In genomic region chr9:16559418-16560188, GRCh38 we compare ENCODE assay signal across 23 cellular contexts.
A peak's percentile ranks its signal among the peaks of the same experiment; 100 is the strongest.
DNase-seq lines count a peak whose midpoint lies in the region; ATAC-seq, FAIRE-seq and TF ChIP-seq lines count a peak whose summit lies in the region.
"Had no signal": no experiment of that assay in that cellular context is flagged by ENCODE, and none has a peak within 500 bp of the region (broad histone marks: within the 10 kb centered on the region; RNA-seq: fewer than 3 reads in every experiment).

No MANE protein-coding gene starts in this region.

- in situ Hi-C loops in IMR-90 (cut with MboI; ENCODE audit: low sequenced_read_pairs), result no loop called here

- CTCF ChIA-PET in IMR-90 (lab: Yijun Ruan, JAX), result interaction anchor here (1.1 kb wide), 1 partner anchor 38 kb away, joined by 3 read pairs; no protein-coding TSS in a partner anchor

- H3K4me2 ChIP-seq in IMR-90 (ENCODE audit: low read depth, low read length), result peak overlapping the region; percentile 22; the same call in 1 of the 2 replicates

- no peak for TF ChIP-seq RAD21 in IMR-90 (IDR thresholded peaks at IDR 0.05; ENCODE audit: low read length)

- peak overlapping the region; percentile 71 for H2BK120ac ChIP-seq in IMR-90 (ENCODE audit: low read depth, low read length)

- no TSS peak for BruUV-seq in IMR-90 (replicated peaks; lab: Mats Ljungman, UMichigan)

- peak overlapping the region; percentile 71; the same call in 1 of the 2 replicates for H3K23ac ChIP-seq in IMR-90 (ENCODE audit: low read depth, low read length)

- 0 out of 2 replicates have a peak overlapping the region, but pooled peaks have one; percentile 16 for H3K14ac ChIP-seq in IMR-90 (replicated peaks; ENCODE audit: low read depth, low read length)

- H4K5ac ChIP-seq in IMR-90 (ENCODE audit: low read depth, low read length), result peak overlapping the region; percentile 50; the same call in 1 of the 2 replicates

- no peak overlapping the region; the same call in 1 of the 2 replicates for H2AK5ac ChIP-seq in IMR-90 (ENCODE audit: low read depth, low read length)

- FAIRE-seq in RCC 7860 (lab: Jason Lieb, UNC), result no peak
- FAIRE-seq: GM18507 had no signal

- H2BK15ac ChIP-seq in IMR-90 (ENCODE audit: low read depth, low read length), result peak overlapping the region; percentile 78; the same call in 2 of the 3 replicates

- POLR2A ChIA-PET in IMR-90 (lab: Charles Lee; ENCODE audit: unreplicated experiment), result no interaction called here

- no peak overlapping the region for H2AFZ ChIP-seq in IMR-90 (replicated peaks; ENCODE audit: low read length, poor library complexity)
- H2AFZ ChIP-seq: GM23248 had no signal

- H3K27me3 ChIP-seq in IMR-90 (ENCODE audit: control insufficient read depth, insufficient read depth, low read length) (no peaks in the 10 kb centered on the region), mucosa of rectum (ENCODE audit: control insufficient read depth in 2 of 2, insufficient read depth in 2 of 2, low read length in 2 of 2) (no peaks in the 10 kb centered on the region)
- H3K27me3 ChIP-seq: gastrocnemius medialis had no signal

- peak overlapping the region; percentile 32; the same call in 1 of the 2 replicates for H3K4ac ChIP-seq in IMR-90 (ENCODE audit: low read depth, low read length)

- TF ChIP-seq POLR2A in IMR-90 (IDR thresholded peaks at IDR 0.05; ENCODE audit: low read depth, low read length), result no peak

- H2BK5ac ChIP-seq in IMR-90 (ENCODE audit: low read depth, low read length, poor library complexity, severe bottlenecking), result peak overlapping the region; percentile 54

- H3K9ac ChIP-seq in IMR-90 (ENCODE audit: low read depth, low read length) (no peak overlapping the region), mucosa of rectum (ENCODE audit: low read depth in 1 of 2, low read length in 2 of 2) (no peak overlapping the region)
- H3K9ac ChIP-seq: GM23248 had no signal

- no peak overlapping the region for H2AK9ac ChIP-seq in IMR-90 (replicated peaks; ENCODE audit: low read depth, low read length, poor library complexity)

- H3K79me1 ChIP-seq in IMR-90 (ENCODE audit: low read depth in 1 of 2, low read length in 2 of 2), result peaks cover 21 to 48% of the 10 kb centered on the region in 2 experiments

- 85% methylated on average over 2 of the region's 6 CpGs; no CpG with 5 or more reads in 1 of the 2 experiments for WGBS in IMR-90 (ENCODE audit: extremely low coverage in 2 of 2, insufficient read length in 1 of 2), 2 experiments

- peak overlapping the region in 1 of 2 experiments; percentile 46; a peak in 1 of 4 replicates for H4K8ac ChIP-seq in IMR-90 (ENCODE audit: low read depth in 2 of 2, low read length in 2 of 2)

- H3K9me1 ChIP-seq in IMR-90 (ENCODE audit: insufficient read depth, low read length), result peaks cover 3% of the 10 kb centered on the region

- H3K9me3 ChIP-seq in IMR-90 (ENCODE audit: control insufficient read depth, insufficient read depth, low read length) (no peaks in the 10 kb centered on the region), mucosa of rectum (ENCODE audit: control insufficient read depth in 2 of 2, low read length in 2 of 2) (no peaks in the 10 kb centered on the region)
- H3K9me3 ChIP-seq: gastrocnemius medialis had no signal

- no peaks in the 10 kb centered on the region; the same call in 1 of the 2 replicates for H4K20me1 ChIP-seq in IMR-90 (ENCODE audit: insufficient read depth, low read length)

- H3K4me3 ChIP-seq in GM12865 (ENCODE audit: low read depth, low read length), result no peak overlapping the region
- H3K4me3 ChIP-seq in IMR-90 (ENCODE audit: insufficient read depth, low read depth, low read length), result no peak overlapping the region
- peak overlapping the region in 1 of 2 donors; percentile 34 for H3K4me3 ChIP-seq in mucosa of rectum (ENCODE audit: low read length in 2 of 2)
- H3K4me3 ChIP-seq: gastrocnemius medialis, GM23248, skin epidermis had no signal

- H3K56ac ChIP-seq in IMR-90 (ENCODE audit: extremely low read depth, insufficient read depth, low read length), result no peak overlapping the region

- peak overlapping the region; percentile 11; the same call in 1 of the 2 replicates for H3K18ac ChIP-seq in IMR-90 (ENCODE audit: low read depth, low read length)

- intact Hi-C loops in IMR-90 (cut with micrococcal nuclease), result loop anchor here (2.0 kb wide), 1 partner anchor 17 kb away; no protein-coding TSS in a partner anchor

- TF ChIP-seq CTCF in GM12865 (IDR thresholded peaks at IDR 0.05; ENCODE audit: insufficient read depth, low read depth, low read length, missing control alignments), result no peak
- TF ChIP-seq CTCF in IMR-90 (conservative IDR thresholded peaks at IDR 0.05; ENCODE audit: low read depth, low read length), result no peak

- H3K36me3 ChIP-seq in IMR-90 (ENCODE audit: control insufficient read depth, insufficient read depth, low read length) (peaks cover 2% of the 10 kb centered on the region; the same call in 1 of the 2 replicates), mucosa of rectum (ENCODE audit: control insufficient read depth in 2 of 2, insufficient read depth in 2 of 2, low read length in 2 of 2) (no peaks in the 10 kb centered on the region)
- H3K36me3 ChIP-seq: gastrocnemius medialis had no signal

- no peak overlapping the region for H3K27ac ChIP-seq in IMR-90 (ENCODE audit: insufficient read depth, low read length)
- H3K27ac ChIP-seq in mucosa of rectum (ENCODE audit: low read depth in 2 of 2, low read length in 2 of 2), result peak overlapping the region; percentile 38 to 39
- H3K27ac ChIP-seq: gastrocnemius medialis, GM23248, skin epidermis had no signal

- H4K91ac ChIP-seq in IMR-90 (ENCODE audit: insufficient read depth, low read depth, low read length), result peak overlapping the region; percentile 20

- H2BK20ac ChIP-seq in IMR-90 (ENCODE audit: low read depth, low read length), result 0 out of 2 replicates have a peak overlapping the region, but pooled peaks have one; percentile 16

- dilution Hi-C loops in IMR-90 (cut with HindIII; ENCODE audit: low sequenced_read_pairs, unreplicated experiment), result no loop called here

- DNase-seq in GM12865 (ENCODE audit: low read depth) (peak; percentile 47), IMR-90 (no peak), RPMI8226 (peak; percentile 86), A172 (ENCODE audit: low spot score) (no peak), NCI-H1048 (lab: John Stamatoyannopoulos, UW) (no peak), RCC 7860 (ENCODE audit: low spot score) (no peak)
- DNase-seq: activated CD4-positive, alpha-beta T cell treated with anti-CD3 and anti-CD28 coated beads for 36 hours; activated effector memory CD4-positive, alpha-beta T cell treated with anti-CD3 and anti-CD28 coated beads, Interleukin-2, amount 50 U/mL, for 16 hours; activated naive CD8-positive, alpha-beta T cell treated with anti-CD3 and anti-CD28 coated beads, Interleukin-2, amount 50 U/mL, for 24 hours; activated T-cell treated with anti-CD3 and anti-CD28 coated beads for 4 hours; dermis blood vessel endothelial cell; gastrocnemius medialis; GDM1; GM23248; hippocampal formation; naive thymus-derived CD4-positive, alpha-beta T cell; NCI-H1930; occipital lobe; stimulated activated CD4-positive, alpha-beta T cell treated with anti-CD3 and anti-CD28 coated beads, Interleukin-1b, Interleukin-23, amount 100 ng/mL, for 48 hours had no signal

- ATAC-seq in IMR-90 (ENCODE audit: low read depth) (no peak), GM19397 (IDR thresholded peaks at IDR 0.05; ENCODE audit: unreplicated experiment) (no peak)
- ATAC-seq: activated CD4-positive, alpha-beta T cell treated with anti-CD3 and anti-CD28 coated beads for 36 hours; activated naive CD8-positive, alpha-beta T cell treated with anti-CD3 and anti-CD28 coated beads, Interleukin-2, amount 50 U/mL, for 24 hours; gastrocnemius medialis; naive thymus-derived CD4-positive, alpha-beta T cell had no signal

- H3K4me1 ChIP-seq in IMR-90 (ENCODE audit: control insufficient read depth, insufficient read depth, low read length) (peaks cover 9% of the 10 kb centered on the region), mucosa of rectum (ENCODE audit: control insufficient read depth in 2 of 2, insufficient read depth in 2 of 2, low read length in 2 of 2) (peaks cover 9 to 11% of the 10 kb centered on the region in 2 donors)

TF ChIP-seq in IMR-90, 13 proteins besides CTCF, POLR2A, EP300 and RAD21:
- no peak for TF ChIP-seq ELK1 (IDR thresholded peaks at IDR 0.05; ENCODE audit: borderline replicate concordance, low read depth, low read length)
- no peak for TF ChIP-seq MAZ (IDR thresholded peaks at IDR 0.05; ENCODE audit: borderline replicate concordance, low read depth, low read length)
- no peak for TF ChIP-seq MAFK (IDR thresholded peaks at IDR 0.05; ENCODE audit: low read depth, low read length)
- no peak for TF ChIP-seq CHD1 (IDR thresholded peaks at IDR 0.05; ENCODE audit: low read depth, low read length)
- no peak for TF ChIP-seq USF2 (IDR thresholded peaks at IDR 0.05; ENCODE audit: low read depth, low read length)
- TF ChIP-seq RFX5 (IDR thresholded peaks at IDR 0.05; ENCODE audit: low read depth, low read length), result no peak
- no peak for TF ChIP-seq NFE2L2 (IDR thresholded peaks at IDR 0.05; ENCODE audit: low read depth, low read length)
- TF ChIP-seq FOS (IDR thresholded peaks at IDR 0.05; ENCODE audit: low read depth, low read length), result no peak
- no peak for TF ChIP-seq CEBPB (IDR thresholded peaks at IDR 0.05; ENCODE audit: low read depth, low read length)

Comparison
In these comparisons a context has a peak if more than half of its experiments do, and no peak if none do; other contexts are left out.
1. DNase-seq: peak in GM12865 (single experiment) and RPMI8226 (single experiment); none in IMR-90 (single experiment), A172 (single experiment), NCI-H1048 (single experiment) and RCC 7860 (single experiment).